39 cellular contexts compared by ENCODE assay signal in genomic region chr4:17956245-17956644, GRCh38.
"Had no signal": no experiment of that assay in that cellular context is flagged by ENCODE, and none has a peak within 500 bp of the region (broad histone marks: within the 10 kb centered on the region; RNA-seq: fewer than 3 reads in every experiment).

No MANE protein-coding gene starts in this region.

- H3K4me3 ChIP-seq: adrenal gland, ascending aorta, body of pancreas, breast epithelium, cardiac muscle cell, colonic mucosa had no signal

- H3K9me3 Mint-ChIP-seq: activated naive CD4-positive, alpha-beta T cell treated with anti-CD3 and anti-CD28 coated beads, Interleukin-2, amount 10 ng/mL, durations not matched to agents 7 days and 5 days; activated naive CD4-positive, alpha-beta T cell treated with anti-CD3 and anti-CD28 coated beads, Interleukin-2, amount 50 U/mL, for 72 hours; activated T-helper 17 cell treated with anti-CD3 and anti-CD28 coated beads, Interleukin-2, amount 50 U/mL, for 72 hours; activated T-helper 2 cell treated with anti-CD3 and anti-CD28 coated beads, Interferon-gamma antibody, Interleukin-2, Interleukin-4, amounts not matched to agents 10 μg/mL and 5 μg/mL and 100 μg/mL, durations not matched to agents 14 hours and 24 hours and 36 hours; central memory CD8-positive, alpha-beta T cell had no signal

- DNase-seq: activated effector memory CD4-positive, alpha-beta T cell treated with anti-CD3 and anti-CD28 coated beads, Interleukin-2, amount 50 U/mL, for 16 hours; activated effector memory CD4-positive, alpha-beta T cell treated with Interleukin-2 at 50 U/mL for 16 hours; activated gamma-delta T cell; activated gamma-delta T cell treated with Interleukin-2 at 50 U/mL for 16 hours; activated naive CD4-positive, alpha-beta T cell; activated naive CD4-positive, alpha-beta T cell treated with anti-CD3 and anti-CD28 coated beads, Interleukin-2, amount 10 ng/mL, durations not matched to agents 7 days and 5 days; activated naive CD4-positive, alpha-beta T cell treated with anti-CD3 and anti-CD28 coated beads, Interleukin-2, amount 50 U/mL, for 16 hours; activated naive CD4-positive, alpha-beta T cell treated with Interleukin-2 at 50 U/mL for 16 hours; activated naive CD8-positive, alpha-beta T cell treated with anti-CD3 and anti-CD28 coated beads for 36 hours; activated naive CD8-positive, alpha-beta T cell treated with anti-CD3 and anti-CD28 coated beads, Interleukin-2, amount 10 ng/mL, durations not matched to agents 7 days and 5 days; activated naive CD8-positive, alpha-beta T cell treated with anti-CD3 and anti-CD28 coated beads, Interleukin-2, amount 50 U/mL, for 24 hours; activated T-cell treated with anti-CD3 and anti-CD28 coated beads, Interleukin-2, amount 50 U/mL, for 24 hours; activated T-cell treated with anti-CD3 and anti-CD28 coated beads, Interleukin-2, amount 50 U/mL, for 4 hours; activated T-cell treated with anti-CD3 and anti-CD28 coated beads, Interleukin-2, amount 50 U/mL, for 48 hours; activated T-cell treated with anti-CD3 and anti-CD28 coated beads, Interleukin-2, amount 50 U/mL, for 72 hours; adrenal gland; amniotic stem cell; amygdala; anterior cingulate cortex; aorta; body of pancreas; brain microvascular endothelial cell; caudate nucleus; central memory CD4-positive, alpha-beta T cell; cerebellar nuclear complex; colonic mucosa had no signal

- H3K27me3 ChIP-seq: adrenal gland, ascending aorta, body of pancreas, brain microvascular endothelial cell, breast epithelium, cardiac muscle cell, colonic mucosa had no signal

- H3K27ac ChIP-seq: adrenal gland, ascending aorta, body of pancreas, brain microvascular endothelial cell, breast epithelium, cardiac muscle cell, colonic mucosa had no signal

- H3K27me3 Mint-ChIP-seq: activated naive CD4-positive, alpha-beta T cell treated with anti-CD3 and anti-CD28 coated beads, Interleukin-2, amount 10 ng/mL, durations not matched to agents 7 days and 5 days; activated naive CD8-positive, alpha-beta T cell; activated naive CD8-positive, alpha-beta T cell treated with anti-CD3 and anti-CD28 coated beads for 36 hours; activated naive CD8-positive, alpha-beta T cell treated with anti-CD3 and anti-CD28 coated beads, Interleukin-2, amount 10 ng/mL, durations not matched to agents 7 days and 5 days; activated naive CD8-positive, alpha-beta T cell treated with anti-CD3 and anti-CD28 coated beads, Interleukin-2, amount 50 U/mL, for 24 hours; activated T-cell treated with anti-CD3 and anti-CD28 coated beads, Interleukin-2, amount 50 U/mL, for 24 hours; activated T-helper 17 cell treated with anti-CD3 and anti-CD28 coated beads, Interleukin-2, amount 50 U/mL, for 72 hours; brain; central memory CD8-positive, alpha-beta T cell had no signal

- H3K4me1 Mint-ChIP-seq: activated naive CD4-positive, alpha-beta T cell treated with anti-CD3 and anti-CD28 coated beads, Interleukin-2, amount 10 ng/mL, durations not matched to agents 7 days and 5 days; activated naive CD8-positive, alpha-beta T cell treated with anti-CD3 and anti-CD28 coated beads, Interleukin-2, amount 10 ng/mL, durations not matched to agents 7 days and 5 days; activated T-helper 17 cell treated with anti-CD3 and anti-CD28 coated beads, Interleukin-2, amount 50 U/mL, for 72 hours; brain had no signal

- H3K4me3 Mint-ChIP-seq: activated naive CD4-positive, alpha-beta T cell treated with anti-CD3 and anti-CD28 coated beads, Interleukin-2, amount 10 ng/mL, durations not matched to agents 7 days and 5 days; activated naive CD8-positive, alpha-beta T cell; activated naive CD8-positive, alpha-beta T cell treated with anti-CD3 and anti-CD28 coated beads for 36 hours; activated naive CD8-positive, alpha-beta T cell treated with anti-CD3 and anti-CD28 coated beads, Interleukin-2, amount 10 ng/mL, durations not matched to agents 7 days and 5 days; activated naive CD8-positive, alpha-beta T cell treated with anti-CD3 and anti-CD28 coated beads, Interleukin-2, amount 50 U/mL, for 24 hours; activated T-cell treated with anti-CD3 and anti-CD28 coated beads, Interleukin-2, amount 50 U/mL, for 24 hours; activated T-cell treated with anti-CD3 and anti-CD28 coated beads, Interleukin-2, amount 50 U/mL, for 4 hours; activated T-cell treated with anti-CD3 and anti-CD28 coated beads, Interleukin-2, amount 50 U/mL, for 72 hours; activated T-helper 1 cell treated with anti-CD3 and anti-CD28 coated beads, Interleukin-12 subunit alpha, Interleukin-12 subunit beta, Interleukin-2, Interleukin-4 antibody, amounts not matched to agents 30 ng/mL and 10 ng/mL and 1 ng/mL, durations not matched to agents 14 hours and 24 hours and 36 hours; activated T-helper 17 cell treated with anti-CD3 and anti-CD28 coated beads, Interleukin-2, amount 50 U/mL, for 72 hours; brain; central memory CD8-positive, alpha-beta T cell had no signal

- H3K9me3 ChIP-seq: ascending aorta, body of pancreas, breast epithelium, colonic mucosa had no signal

- H3K36me3 ChIP-seq: adrenal gland, brain microvascular endothelial cell, colonic mucosa had no signal

- H3K4me1 ChIP-seq: adrenal gland, ascending aorta, breast epithelium, colonic mucosa had no signal

- ATAC-seq: activated naive CD4-positive, alpha-beta T cell treated with anti-CD3 and anti-CD28 coated beads, Interleukin-2, amount 50 U/mL, for 72 hours; activated naive CD8-positive, alpha-beta T cell treated with anti-CD3 and anti-CD28 coated beads, Interleukin-2, amount 50 U/mL, for 24 hours; activated T-cell treated with anti-CD3 and anti-CD28 coated beads, Interleukin-2, amount 50 U/mL, for 4 hours; activated T-cell treated with anti-CD3 and anti-CD28 coated beads, Interleukin-2, amount 50 U/mL, for 72 hours; activated T-helper 17 cell treated with anti-CD3 and anti-CD28 coated beads, Interleukin-2, amount 50 U/mL, for 72 hours; body of pancreas had no signal

- H3K27ac Mint-ChIP-seq: activated naive CD4-positive, alpha-beta T cell treated with anti-CD3 and anti-CD28 coated beads, Interleukin-2, amount 10 ng/mL, durations not matched to agents 7 days and 5 days; activated naive CD4-positive, alpha-beta T cell treated with anti-CD3 and anti-CD28 coated beads, Interleukin-2, amount 50 U/mL, for 72 hours; activated naive CD8-positive, alpha-beta T cell; activated naive CD8-positive, alpha-beta T cell treated with anti-CD3 and anti-CD28 coated beads for 36 hours; activated naive CD8-positive, alpha-beta T cell treated with anti-CD3 and anti-CD28 coated beads, Interleukin-2, amount 10 ng/mL, durations not matched to agents 7 days and 5 days; activated naive CD8-positive, alpha-beta T cell treated with anti-CD3 and anti-CD28 coated beads, Interleukin-2, amount 50 U/mL, for 24 hours; activated T-cell treated with anti-CD3 and anti-CD28 coated beads, Interleukin-2, amount 50 U/mL, for 24 hours; activated T-cell treated with anti-CD3 and anti-CD28 coated beads, Interleukin-2, amount 50 U/mL, for 72 hours; activated T-helper 1 cell treated with anti-CD3 and anti-CD28 coated beads, Interleukin-12 subunit alpha, Interleukin-12 subunit beta, Interleukin-2, Interleukin-4 antibody, amounts not matched to agents 30 ng/mL and 10 ng/mL and 1 ng/mL, durations not matched to agents 14 hours and 24 hours and 36 hours; activated T-helper 17 cell treated with anti-CD3 and anti-CD28 coated beads, Interleukin-2, amount 50 U/mL, for 72 hours; activated T-helper 2 cell treated with anti-CD3 and anti-CD28 coated beads, Interferon-gamma antibody, Interleukin-2, Interleukin-4, amounts not matched to agents 10 μg/mL and 5 μg/mL and 100 μg/mL, durations not matched to agents 14 hours and 24 hours and 36 hours; brain had no signal

- FAIRE-seq: astrocyte, bronchial epithelial cell, colon had no signal
